8 cellular contexts compared by ENCODE assay signal in the genomic region with DNA sequence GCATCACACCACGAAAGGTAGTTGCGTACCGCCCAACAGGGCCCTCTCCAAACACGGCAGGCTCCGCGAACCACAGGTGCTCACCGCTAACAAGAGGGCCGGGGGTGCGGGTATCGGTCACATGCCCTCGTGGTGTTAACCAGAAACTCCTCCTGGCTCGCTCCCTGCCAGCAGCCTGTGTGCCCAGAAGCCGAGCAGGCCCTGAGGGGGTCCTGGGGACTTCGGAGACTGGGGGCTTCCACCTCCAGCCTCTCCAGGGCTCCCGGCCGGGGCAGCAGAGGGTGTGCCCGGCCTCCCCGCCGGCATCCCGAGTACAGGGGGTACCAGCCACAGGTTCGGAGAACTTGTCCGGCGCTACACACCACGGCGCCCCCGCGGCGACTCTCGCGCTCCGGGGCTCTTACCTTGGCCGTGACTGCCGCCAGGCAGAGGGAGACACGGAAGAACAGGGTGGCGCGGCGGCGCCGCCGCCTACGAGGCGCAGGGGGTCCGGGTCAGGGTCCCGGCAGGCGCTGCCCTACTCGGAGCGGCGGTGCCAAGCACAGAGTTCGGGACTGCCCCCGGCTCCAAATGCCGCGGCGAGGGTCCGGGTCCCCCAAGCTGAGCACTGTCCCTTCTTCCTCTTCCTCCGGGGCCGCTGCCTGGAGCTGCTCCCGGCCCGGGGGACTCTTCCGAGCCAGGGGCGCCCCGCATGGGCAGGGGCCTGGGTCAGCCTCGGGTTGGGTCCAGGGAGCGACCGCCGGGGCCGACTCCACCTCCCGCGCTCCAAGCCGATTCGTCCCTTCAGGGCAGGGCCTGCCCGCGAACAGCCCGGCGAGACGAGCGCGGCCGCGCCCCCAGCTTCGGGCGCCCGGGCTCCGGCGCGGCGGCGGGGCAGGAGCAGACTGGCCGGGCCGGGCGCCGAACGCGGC. TPM values are rescaled to one million over a fixed set of nuclear protein-coding genes. Genes with fewer than 3 reads are reported as not detected.
DNase-seq lines count a peak whose midpoint lies in the region; ATAC-seq and TF ChIP-seq lines count a peak whose summit lies in the region.

A gene (minus strand): TSS at position 886 of the 911 bp plus-strand sequence.

- in situ Hi-C loops in transverse colon (cut with MboI; ENCODE audit: low pct_ligation_motif_present in 1 of 4, low pct_unique_long_range_greater_than_20kb in 1 of 4, low sequenced_read_pairs in 3 of 4) = loop anchor here in 1 of 4 donors (25.0 kb wide), 1 partner anchor 608 kb away; no protein-coding TSS in a partner anchor

- peak within 1 kb of the TSS; percentile 57 for H3K4me3 ChIP-seq in SK-N-MC
- H3K4me3 ChIP-seq in epithelial cell of esophagus (ENCODE audit: low read length) = peak within 1 kb of the TSS; percentile 44
- peak within 1 kb of the TSS; percentile 75 for H3K4me3 ChIP-seq in mucosa of descending colon
- peak within 1 kb of the TSS; percentile 78 to 89 (median 85) for H3K4me3 ChIP-seq in transverse colon

- H3K4me1 ChIP-seq in mucosa of descending colon (ENCODE audit: low read depth) (no peaks in the 10 kb centered on the region), transverse colon (peaks cover 0 to 45% (median 20%) of the 10 kb centered on the region in 4 donors)

- TF ChIP-seq CTCF in epithelial cell of esophagus (IDR thresholded peaks at IDR 0.05; ENCODE audit: insufficient read depth, low read depth, low read length, missing control alignments) = no peak
- no peak for TF ChIP-seq CTCF in mucosa of descending colon (IDR thresholded peaks at IDR 0.05)
- no peak for TF ChIP-seq CTCF in transverse colon (IDR thresholded peaks at IDR 0.05)

- H3K27ac ChIP-seq in SK-N-MC = no peak within 1 kb of the TSS
- peak within 1 kb of the TSS; percentile 87 to 94 (median 90) for H3K27ac ChIP-seq in transverse colon

- no peak within 1 kb of the TSS for H3K9ac ChIP-seq in SK-N-MC (ENCODE audit: insufficient read length)

- intact Hi-C loops in mucosa of descending colon (cut with DNase I, micrococcal nuclease) = loop anchor here (10.0 kb wide), 1 partner anchor 185 kb away; no protein-coding TSS in a partner anchor
- intact Hi-C loops in transverse colon (cut with DNase I; ENCODE audit: low total_unique reads) = loop anchor here (5.0 kb wide), 2 partner anchors 113 to 403 kb away; no protein-coding TSS in a partner anchor

- ATAC-seq in HG02884 (IDR thresholded peaks at IDR 0.05; ENCODE audit: unreplicated experiment) (peak; percentile 8), mucosa of descending colon (peak; percentile 32)

- H3K9me3 ChIP-seq in SK-N-MC (ENCODE audit: low read depth, low read length) (no peaks in the 10 kb centered on the region), mucosa of descending colon (no peaks in the 10 kb centered on the region), transverse colon (no peaks in the 10 kb centered on the region)

- TF ChIP-seq EP300 in transverse colon (IDR thresholded peaks at IDR 0.05; ENCODE audit: low read depth) = no peak

- WGBS in transverse colon (ENCODE audit: low coverage in 1 of 2), 2 donors = 1% methylated on average over 46 of the region's 93 CpGs; no CpG with 5 or more reads in 1 of the 2 donors

- peaks cover 12% of the 10 kb centered on the region for H3K27me3 ChIP-seq in transverse colon

- no peak for TF ChIP-seq POLR2A in transverse colon (IDR thresholded peaks at IDR 0.05)

- H3K36me3 ChIP-seq in SK-N-MC (ENCODE audit: insufficient read depth, low read length) (no peaks in the 10 kb centered on the region), mucosa of descending colon (ENCODE audit: low read depth) (no peaks in the 10 kb centered on the region), transverse colon (no peaks in the 10 kb centered on the region)

- DNase-seq in DMS153 (lab: John Stamatoyannopoulos, UW) (peak; percentile 19), DMS153 treated with DMSO at 0.1 percent for 48 hours (lab: John Stamatoyannopoulos, UW; ENCODE audit: unreplicated experiment) (no peak), SK-N-MC (ENCODE audit: low read depth, low spot score) (no peak), epithelial cell of esophagus (ENCODE audit: low read depth) (peak; percentile 8), mucosa of descending colon (peak; percentile 43 to 72 (median 69)), transverse colon (peak; percentile 67), NK-92 (lab: John Stamatoyannopoulos, UW; ENCODE audit: unreplicated experiment) (no peak)

RNA-seq across cellular contexts. Expression of the gene that starts here (rescaled TPM):
- total RNA-seq in mucosa of descending colon = 10 to 100 TPM; 29.3 to 93.8 (median 67.7) TPM
- total RNA-seq in transverse colon = 100 to 1,000 TPM in 2 of 4 donors, 10 to 100 TPM in 2; 46.5 to 304 (median 80.5) TPM

Comparison
In these comparisons a context has a peak if more than half of its experiments do, and no peak if none do; other contexts are left out.
1. DNase-seq: peak in DMS153 (single experiment), epithelial cell of esophagus (single experiment), mucosa of descending colon (3 of 3) and transverse colon (single experiment); none in DMS153 treated with DMSO at 0.1 percent for 48 hours (single experiment), SK-N-MC (single experiment) and NK-92 (single experiment).
2. Peak in every context shown above with its lines, with median percentiles within 50 percentile points of each other: H3K4me3 ChIP-seq.